10 cellular contexts compared by ENCODE assay signal in genomic region chr22:35894464-35894878, GRCh38.
A peak's percentile ranks its signal among the peaks of the same experiment; 100 is the strongest.
DNase-seq lines count a peak whose midpoint lies in the region; ATAC-seq and TF ChIP-seq lines count a peak whose summit lies in the region.
"Had no signal": no experiment of that assay in that cellular context is flagged by ENCODE, and none has a peak within 500 bp of the region (broad histone marks: within the 10 kb centered on the region; RNA-seq: fewer than 3 reads in every experiment).

No MANE protein-coding gene starts in this region.

- BruUV-seq in Calu3 (replicated peaks; lab: Mats Ljungman, UMichigan), result no TSS peak

- no peak overlapping the region for H3K4me3 Mint-ChIP-seq in Calu3 (ENCODE audit: low read depth, unreplicated experiment)

- H3K36me3 ChIP-seq in HEK293 (ENCODE audit: control insufficient read depth in 2 of 2, insufficient read depth in 1 of 2, low read length in 2 of 2) (no peaks in the 10 kb centered on the region), skeletal muscle satellite cell (ENCODE audit: insufficient read depth, low read length) (no peaks in the 10 kb centered on the region)

- no peak overlapping the region for H3K9ac ChIP-seq in skeletal muscle satellite cell (ENCODE audit: low read depth, low read length)

- DNase-seq in choroid plexus epithelial cell (ENCODE audit: low read depth) (peak; percentile 57), left colon (peak in 1 of 2 donors; percentile 49), HK-2 (ENCODE audit: unreplicated experiment) (no peak), Calu3 (no peak), omental fat pad (ENCODE audit: low spot score) (no peak)
- no peak for DNase-seq in stimulated activated naive CD8-positive, alpha-beta T cell treated with anti-CD3 and anti-CD28 coated beads, Interleukin-15, Interleukin-2, amounts not matched to agents 100 U/mL and 50 U/mL, for 24 hours
- DNase-seq: activated gamma-delta T cell, COR-L47 had no signal

- no peak overlapping the region for H3K27ac ChIP-seq in HEK293 (ENCODE audit: extremely low read depth, low read depth, low read length)

- no peaks in the 10 kb centered on the region for H3K9me3 Mint-ChIP-seq in Calu3 (ENCODE audit: low read depth, unreplicated experiment)

- intact Hi-C loops in left colon (cut with DNase I, micrococcal nuclease) (no loop called here), Calu3 (cut with micrococcal nuclease; ENCODE audit: unreplicated experiment) (no loop called here)

- peak overlapping the region; percentile 54 for H3K4me2 ChIP-seq in skeletal muscle satellite cell (ENCODE audit: low read length)

- CTCF ChIA-PET in HEK293 (lab: Yijun Ruan, JAX), result interaction anchor here (0.7 to 1.7 kb wide), 4 partner anchors 10 to 311 kb away, joined by 3 to 5 read pairs (median 3); no protein-coding TSS in a partner anchor
- CTCF ChIA-PET in Calu3 (lab: Charles Lee), result no interaction called here

- H3K4me3 ChIP-seq in HEK293 (ENCODE audit: low read depth, low read length) (no peak overlapping the region), choroid plexus epithelial cell (ENCODE audit: low read depth, low read length) (peak overlapping the region; percentile 34), skeletal muscle satellite cell (ENCODE audit: low read length) (peak overlapping the region; percentile 18)

- no peaks in the 10 kb centered on the region for H3K36me3 Mint-ChIP-seq in Calu3 (ENCODE audit: insufficient read depth, unreplicated experiment)

- H3K4me1 Mint-ChIP-seq in Calu3 (ENCODE audit: low read depth, unreplicated experiment), result peaks cover 21% of the 10 kb centered on the region

- POLR2A ChIA-PET in HEK293 (lab: Yijun Ruan, JAX), result interaction anchor here (1.1 to 1.3 kb wide), 2 partner anchors 11 to 21 kb away, joined by 3 to 5 read pairs; no protein-coding TSS in a partner anchor

- no peaks in the 10 kb centered on the region for H3K9me3 ChIP-seq in HEK293 (ENCODE audit: control insufficient read depth, insufficient read depth, low read depth, low read length)
- no peaks in the 10 kb centered on the region for H3K9me3 ChIP-seq in skeletal muscle satellite cell (replicated peaks; ENCODE audit: low read length)

- 0 out of 2 replicates have a peak, but pooled peaks have one; percentile 9 for TF ChIP-seq CTCF in HEK293 (tag by site-specific recombination; IDR thresholded peaks at IDR 0.05)
- no peak for TF ChIP-seq CTCF in choroid plexus epithelial cell (conservative IDR thresholded peaks at IDR 0.05; ENCODE audit: low read depth, low read length)
- TF ChIP-seq CTCF in Calu3 (IDR thresholded peaks at IDR 0.05; ENCODE audit: unreplicated experiment), result no peak
- TF ChIP-seq CTCF in omental fat pad (IDR thresholded peaks at IDR 0.05), result no peak

- no peaks in the 10 kb centered on the region for H3K27me3 ChIP-seq in skeletal muscle satellite cell (ENCODE audit: control insufficient read depth, insufficient read depth, low read length)

- H3K27me3 Mint-ChIP-seq in Calu3 (ENCODE audit: unreplicated experiment), result no peaks in the 10 kb centered on the region

- H3K4me1 ChIP-seq in HEK293 (ENCODE audit: control insufficient read depth, insufficient read depth, low read length) (peaks cover 23% of the 10 kb centered on the region), skeletal muscle satellite cell (ENCODE audit: control insufficient read depth, insufficient read depth, low read length) (peaks cover 45% of the 10 kb centered on the region)

- H3K27ac Mint-ChIP-seq in Calu3 (ENCODE audit: unreplicated experiment), result no peak overlapping the region

- ATAC-seq in left colon, result peak; percentile 48
- ATAC-seq in stimulated activated naive CD8-positive, alpha-beta T cell treated with anti-CD3 and anti-CD28 coated beads, Interleukin-15, Interleukin-2, amounts not matched to agents 100 U/mL and 50 U/mL, for 24 hours, result no peak
- no peak for ATAC-seq in omental fat pad (ENCODE audit: low FRiP score)

TF ChIP-seq in HEK293, 187 proteins besides CTCF, POLR2A, EP300 and RAD21:
- TF ChIP-seq ZIC2 (tag by site-specific recombination; IDR thresholded peaks at IDR 0.05) (peak; percentile 36), SCRT2 (tag by site-specific recombination; IDR thresholded peaks at IDR 0.05) (no peak), ZNF223 (tag by site-specific recombination; IDR thresholded peaks at IDR 0.05) (no peak), MZF1 (tag by site-specific recombination; IDR thresholded peaks at IDR 0.05; ENCODE audit: borderline replicate concordance) (peak; percentile 92; the same call in 1 of the 2 replicates), GLIS1 (tag by site-specific recombination; IDR thresholded peaks at IDR 0.05) (peak; percentile 21; the same call in 1 of the 2 replicates)
